In the genomic region with DNA sequence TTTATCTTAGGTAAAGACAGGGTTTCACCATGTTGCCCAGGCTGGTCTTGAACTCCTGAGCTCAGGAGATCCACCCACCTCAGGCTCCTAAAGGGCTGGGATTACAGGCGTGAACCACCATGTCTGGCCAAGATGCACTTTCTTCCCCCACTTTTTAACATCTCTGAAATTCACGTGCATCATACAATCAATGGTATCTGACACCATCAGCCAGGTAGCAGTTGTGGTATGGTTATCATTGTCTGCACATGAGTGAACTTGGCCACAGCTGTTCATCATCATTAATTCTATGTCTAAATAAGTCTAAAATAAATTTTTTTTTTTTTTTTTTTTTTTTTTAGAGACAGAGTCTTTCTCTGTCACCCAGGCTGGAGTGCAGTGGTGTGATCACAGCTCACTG, we compare ENCODE assay signal across 1 cellular context.
TF ChIP-seq lines count a peak whose summit lies in the region.

No MANE protein-coding gene starts in this region.

TF ChIP-seq in GM12878, 131 proteins besides CTCF, POLR2A, EP300 and RAD21:
- TF ChIP-seq BHLHE40 (IDR thresholded peaks at IDR 0.05; ENCODE audit: borderline replicate concordance in 1 of 2, low read depth in 2 of 2, low read length in 1 of 2) (peak; percentile 38 to 78; a peak in 2 of 4 replicates), GABPA (IDR thresholded peaks at IDR 0.05; ENCODE audit: low read depth) (no peak)
